Comparison of ENCODE assay signal across 12 cellular contexts in genomic region chr5:152634596-152634995, GRCh38.
A peak's percentile ranks its signal among the peaks of the same experiment; 100 is the strongest.
DNase-seq lines count a peak whose midpoint lies in the region; ATAC-seq and TF ChIP-seq lines count a peak whose summit lies in the region.
"Had no signal": no experiment of that assay in that cellular context is flagged by ENCODE, and none has a peak within 500 bp of the region (broad histone marks: within the 10 kb centered on the region; RNA-seq: fewer than 3 reads in every experiment).

No MANE protein-coding gene starts in this region.

- H3K4me1 ChIP-seq in gastroesophageal sphincter = peaks cover 3 to 32% (median 5%) of the 10 kb centered on the region in 3 donors

- H3K9me3 ChIP-seq in gastroesophageal sphincter = no peaks in the 10 kb centered on the region

- H3K27me3 ChIP-seq in gastroesophageal sphincter = no peaks in the 10 kb centered on the region

- H3K4me3 Mint-ChIP-seq in glutamatergic neuron (ENCODE audit: unreplicated experiment) = no peak overlapping the region
- H3K4me3 Mint-ChIP-seq: immature natural killer cell had no signal

- H3K4me3 ChIP-seq in gastroesophageal sphincter = no peak overlapping the region

- no peak overlapping the region for H3K27ac Mint-ChIP-seq in glutamatergic neuron (ENCODE audit: unreplicated experiment)
- H3K27ac Mint-ChIP-seq: immature natural killer cell had no signal

- no peaks in the 10 kb centered on the region for H3K36me3 Mint-ChIP-seq in glutamatergic neuron (ENCODE audit: unreplicated experiment)
- H3K36me3 Mint-ChIP-seq: immature natural killer cell had no signal

- H3K4me1 Mint-ChIP-seq in glutamatergic neuron (ENCODE audit: low read depth, unreplicated experiment) = peaks cover 23% of the 10 kb centered on the region
- H3K4me1 Mint-ChIP-seq: immature natural killer cell had no signal

- no peak for TF ChIP-seq EP300 in gastroesophageal sphincter (IDR thresholded peaks at IDR 0.05)

- no peak for ATAC-seq in gastroesophageal sphincter
- ATAC-seq: esophagus mucosa; stimulated activated naive CD8-positive, alpha-beta T cell treated with anti-CD3 and anti-CD28 coated beads, Interleukin-15, Interleukin-2, amounts not matched to agents 100 U/mL and 50 U/mL, for 24 hours had no signal

- DNase-seq in DMS153 (lab: John Stamatoyannopoulos, UW) (peak; percentile 58), DMS153 treated with DMSO at 0.1 percent for 48 hours (lab: John Stamatoyannopoulos, UW; ENCODE audit: unreplicated experiment) (no peak), NCI-H446 treated with DMSO at 0.1 percent for 48 hours (lab: John Stamatoyannopoulos, UW) (peak; percentile 96), glutamatergic neuron (peak; percentile 33), renal cortical epithelial cell (ENCODE audit: low read depth) (peak; percentile 41), kidney glomerular epithelial cell (lab: John Stamatoyannopoulos, UW) (no peak)
- DNase-seq in activated CD4-positive, CD25-positive, alpha-beta regulatory T cell (lab: John Stamatoyannopoulos, UW) = no peak
- DNase-seq: activated CD8-positive, alpha-beta memory T cell treated with anti-CD3 and anti-CD28 coated beads, Interleukin-2, amount 50 U/mL, for 48 hours; immature natural killer cell; stimulated activated naive CD8-positive, alpha-beta T cell treated with anti-CD3 and anti-CD28 coated beads, Interleukin-15, Interleukin-2, amounts not matched to agents 100 U/mL and 50 U/mL, for 24 hours had no signal

- no peaks in the 10 kb centered on the region for H3K36me3 ChIP-seq in gastroesophageal sphincter

- TF ChIP-seq CTCF in glutamatergic neuron (IDR thresholded peaks at IDR 0.05; ENCODE audit: partially characterized antibody, unreplicated experiment) = no peak
- TF ChIP-seq CTCF in gastroesophageal sphincter (IDR thresholded peaks at IDR 0.05) = no peak

- no peaks in the 10 kb centered on the region for H3K27me3 Mint-ChIP-seq in glutamatergic neuron (ENCODE audit: unreplicated experiment)

- no peak overlapping the region for H3K27ac ChIP-seq in gastroesophageal sphincter

- H3K9me3 Mint-ChIP-seq in glutamatergic neuron (ENCODE audit: unreplicated experiment) = no peaks in the 10 kb centered on the region

- TF ChIP-seq POLR2A in gastroesophageal sphincter (IDR thresholded peaks at IDR 0.05) = no peak

Comparison
In these comparisons a context has a peak if more than half of its experiments do, and no peak if none do; other contexts are left out.
1. DNase-seq: peak in DMS153 (single experiment), NCI-H446 treated with DMSO at 0.1 percent for 48 hours (single experiment), glutamatergic neuron (single experiment) and renal cortical epithelial cell (single experiment); none in DMS153 treated with DMSO at 0.1 percent for 48 hours (single experiment), activated CD4-positive, CD25-positive, alpha-beta regulatory T cell (0 of 4) and kidney glomerular epithelial cell (single experiment).